ENCODE assay signal across 13 cellular contexts in genomic region chr2:218317232-218317630, GRCh38. TPM values are rescaled to one million over a fixed set of nuclear protein-coding genes. Genes with fewer than 3 reads are reported as not detected.
DNase-seq lines count a peak whose midpoint lies in the region; ATAC-seq and TF ChIP-seq lines count a peak whose summit lies in the region.
"Had no signal": no experiment of that assay in that cellular context is flagged by ENCODE, and none has a peak within 500 bp of the region (broad histone marks: within the 10 kb centered on the region; RNA-seq: fewer than 3 reads in every experiment).

No MANE protein-coding gene starts in this region.

- ATAC-seq in activated CD8-positive, alpha-beta T cell treated with anti-CD3 and anti-CD28 coated beads, Interleukin-2, amount 10 ng/mL, durations not matched to agents 7 days and 5 days = no peak
- no peak for ATAC-seq in naive thymus-derived CD8-positive, alpha-beta T cell

- peak overlapping the region; percentile 99 for H3K27ac Mint-ChIP-seq in T-helper 1 cell treated with Interleukin-12 subunit alpha and Interleukin-12 subunit beta and Interleukin-4 antibody, amounts not matched to agents 30 μg/mL and 1 μg/mL, for 36 hours
- peak overlapping the region; percentile 91 for H3K27ac Mint-ChIP-seq in activated CD8-positive, alpha-beta T cell treated with anti-CD3 and anti-CD28 coated beads, Interleukin-2, amount 10 ng/mL, durations not matched to agents 7 days and 5 days
- peak overlapping the region; percentile 94 to 99 (median 99) for H3K27ac Mint-ChIP-seq in naive thymus-derived CD8-positive, alpha-beta T cell
- H3K27ac Mint-ChIP-seq in progenitor cell of endocrine pancreas = no peak overlapping the region

- peaks cover 6% of the 10 kb centered on the region for H3K27me3 Mint-ChIP-seq in T-helper 1 cell treated with Interleukin-12 subunit alpha and Interleukin-12 subunit beta and Interleukin-4 antibody, amounts not matched to agents 30 μg/mL and 1 μg/mL, for 36 hours (ENCODE audit: low read depth)
- no peaks in the 10 kb centered on the region for H3K27me3 Mint-ChIP-seq in activated CD8-positive, alpha-beta T cell treated with anti-CD3 and anti-CD28 coated beads, Interleukin-2, amount 10 ng/mL, durations not matched to agents 7 days and 5 days (ENCODE audit: low read depth)
- H3K27me3 Mint-ChIP-seq in naive thymus-derived CD8-positive, alpha-beta T cell = peaks cover 0 to 1% (median 0%) of the 10 kb centered on the region in 5 donors
- H3K27me3 Mint-ChIP-seq in progenitor cell of endocrine pancreas = no peaks in the 10 kb centered on the region

- H3K36me3 Mint-ChIP-seq in T-helper 1 cell treated with Interleukin-12 subunit alpha and Interleukin-12 subunit beta and Interleukin-4 antibody, amounts not matched to agents 30 μg/mL and 1 μg/mL, for 36 hours (ENCODE audit: low read depth) = peaks cover 10% of the 10 kb centered on the region
- H3K36me3 Mint-ChIP-seq in activated CD8-positive, alpha-beta T cell treated with anti-CD3 and anti-CD28 coated beads, Interleukin-2, amount 10 ng/mL, durations not matched to agents 7 days and 5 days (ENCODE audit: low read depth) = no peaks in the 10 kb centered on the region
- H3K36me3 Mint-ChIP-seq in naive thymus-derived CD8-positive, alpha-beta T cell = peaks cover 0 to 3% (median 0%) of the 10 kb centered on the region in 3 donors
- no peaks in the 10 kb centered on the region for H3K36me3 Mint-ChIP-seq in progenitor cell of endocrine pancreas (ENCODE audit: insufficient read depth)

- H3K9me3 Mint-ChIP-seq in T-helper 1 cell treated with Interleukin-12 subunit alpha and Interleukin-12 subunit beta and Interleukin-4 antibody, amounts not matched to agents 30 μg/mL and 1 μg/mL, for 36 hours = no peaks in the 10 kb centered on the region
- H3K9me3 Mint-ChIP-seq in activated CD8-positive, alpha-beta T cell treated with anti-CD3 and anti-CD28 coated beads, Interleukin-2, amount 10 ng/mL, durations not matched to agents 7 days and 5 days (ENCODE audit: insufficient read depth) = no peaks in the 10 kb centered on the region
- H3K9me3 Mint-ChIP-seq in naive thymus-derived CD8-positive, alpha-beta T cell = no peaks in the 10 kb centered on the region
- H3K9me3 Mint-ChIP-seq in progenitor cell of endocrine pancreas (ENCODE audit: low read depth) = no peaks in the 10 kb centered on the region

- POLR2A ChIA-PET in activated CD8-positive, alpha-beta T cell treated with anti-CD3 and anti-CD28 coated beads, Interleukin-2, amount 10 ng/mL, durations not matched to agents 7 days and 5 days (lab: Charles Lee) = no interaction called here
- POLR2A ChIA-PET in naive thymus-derived CD8-positive, alpha-beta T cell (lab: Charles Lee) = interaction anchor here (0.6 to 3.3 kb wide), 7 partner anchors 9 to 1281 kb away, joined by 3 to 31 read pairs (median 7); partner anchors contain the start of gene TMBIM1

- CTCF ChIA-PET in activated CD8-positive, alpha-beta T cell treated with anti-CD3 and anti-CD28 coated beads, Interleukin-2, amount 10 ng/mL, durations not matched to agents 7 days and 5 days (lab: Charles Lee) = interaction anchor here (1.3 to 2.1 kb wide), 2 partner anchors 15 to 331 kb away, joined by 4 to 10 read pairs; no protein-coding TSS in a partner anchor

- TF ChIP-seq CTCF in progenitor cell of endocrine pancreas (IDR thresholded peaks at IDR 0.05; ENCODE audit: unreplicated experiment) = no peak

- DNase-seq in T-helper 1 cell (no peak), hepatic stellate cell (ENCODE audit: low spot score) (no peak), progenitor cell of endocrine pancreas (ENCODE audit: low spot score, unreplicated experiment) (no peak)
- no peak for DNase-seq in activated CD8-positive, alpha-beta T cell treated with anti-CD3 and anti-CD28 coated beads, Interleukin-2, amount 10 ng/mL, durations not matched to agents 7 days and 5 days
- no peak for DNase-seq in naive thymus-derived CD8-positive, alpha-beta T cell
- DNase-seq: amniotic stem cell, Caco-2, NCI-H187 treated with DMSO at 0.1 percent for 48 hours had no signal

- H3K4me1 Mint-ChIP-seq in T-helper 1 cell treated with Interleukin-12 subunit alpha and Interleukin-12 subunit beta and Interleukin-4 antibody, amounts not matched to agents 30 μg/mL and 1 μg/mL, for 36 hours (ENCODE audit: low read depth) = peaks cover 31% of the 10 kb centered on the region
- H3K4me1 Mint-ChIP-seq in activated CD8-positive, alpha-beta T cell treated with anti-CD3 and anti-CD28 coated beads, Interleukin-2, amount 10 ng/mL, durations not matched to agents 7 days and 5 days (ENCODE audit: low read depth) = peaks cover 31% of the 10 kb centered on the region
- peaks cover 36 to 65% (median 58%) of the 10 kb centered on the region in 4 donors for H3K4me1 Mint-ChIP-seq in naive thymus-derived CD8-positive, alpha-beta T cell
- H3K4me1 Mint-ChIP-seq in progenitor cell of endocrine pancreas (ENCODE audit: low read depth) = peaks cover 20% of the 10 kb centered on the region

- H3K4me3 Mint-ChIP-seq in T-helper 1 cell treated with Interleukin-12 subunit alpha and Interleukin-12 subunit beta and Interleukin-4 antibody, amounts not matched to agents 30 μg/mL and 1 μg/mL, for 36 hours = no peak overlapping the region
- peak overlapping the region; percentile 62 for H3K4me3 Mint-ChIP-seq in activated CD8-positive, alpha-beta T cell treated with anti-CD3 and anti-CD28 coated beads, Interleukin-2, amount 10 ng/mL, durations not matched to agents 7 days and 5 days
- peak overlapping the region; percentile 4 to 95 (median 84) for H3K4me3 Mint-ChIP-seq in naive thymus-derived CD8-positive, alpha-beta T cell
- H3K4me3 Mint-ChIP-seq in progenitor cell of endocrine pancreas (ENCODE audit: low read depth) = no peak overlapping the region

RNA-seq across cellular contexts. Expression of gene TMBIM1, which starts 24.9 kb away (rescaled TPM):
- 10 to 100 TPM; 52.9 to 58.9 TPM for total RNA-seq in activated CD8-positive, alpha-beta T cell treated with anti-CD3 and anti-CD28 coated beads, Interleukin-2, amount 10 ng/mL, durations not matched to agents 7 days and 5 days
- 100 to 1,000 TPM in 1 of 2 experiments, 10 to 100 TPM in 1; 95.1 to 100 TPM for total RNA-seq in naive thymus-derived CD8-positive, alpha-beta T cell
- polyA plus RNA-seq in naive thymus-derived CD8-positive, alpha-beta T cell = 100 to 1,000 TPM in 1 of 3 donors, 10 to 100 TPM in 2; 75.8 to 114 (median 80.3) TPM
- total RNA-seq in progenitor cell of endocrine pancreas = 131 and 137 TPM in 2 replicates

RNA-seq across cellular contexts. Expression of gene CATIP, which starts 39.4 kb away (rescaled TPM):
- not detected for total RNA-seq in activated CD8-positive, alpha-beta T cell treated with anti-CD3 and anti-CD28 coated beads, Interleukin-2, amount 10 ng/mL, durations not matched to agents 7 days and 5 days
- not detected for total RNA-seq in naive thymus-derived CD8-positive, alpha-beta T cell
- polyA plus RNA-seq in naive thymus-derived CD8-positive, alpha-beta T cell = not detected
- 3.3 and 3.8 TPM in 2 replicates for total RNA-seq in progenitor cell of endocrine pancreas
- total RNA-seq: lung microvascular endothelial cell, osteoblast, RPMI7951, thoracic aorta had no signal

RNA-seq across cellular contexts. Expression of gene PNKD, which starts 46.9 kb away (rescaled TPM):
- 10 to 100 TPM; 36.7 to 37.6 TPM for total RNA-seq in activated CD8-positive, alpha-beta T cell treated with anti-CD3 and anti-CD28 coated beads, Interleukin-2, amount 10 ng/mL, durations not matched to agents 7 days and 5 days
- total RNA-seq in naive thymus-derived CD8-positive, alpha-beta T cell = 10 to 100 TPM; 33.6 to 40.5 TPM
- 100 to 1,000 TPM; 108 to 119 (median 109) TPM for polyA plus RNA-seq in naive thymus-derived CD8-positive, alpha-beta T cell
- total RNA-seq in progenitor cell of endocrine pancreas = 54.3 and 54.5 TPM in 2 replicates

RNA-seq across cellular contexts. Expression of gene AAMP, which starts 47.3 kb away (rescaled TPM):
- 10 to 100 TPM; 52.6 to 56.2 TPM for total RNA-seq in activated CD8-positive, alpha-beta T cell treated with anti-CD3 and anti-CD28 coated beads, Interleukin-2, amount 10 ng/mL, durations not matched to agents 7 days and 5 days
- 10 to 100 TPM; 57.0 to 61.6 TPM for total RNA-seq in naive thymus-derived CD8-positive, alpha-beta T cell
- 10 to 100 TPM; 77.0 to 93.6 (median 89.7) TPM for polyA plus RNA-seq in naive thymus-derived CD8-positive, alpha-beta T cell
- total RNA-seq in progenitor cell of endocrine pancreas = 79.2 and 85.2 TPM in 2 replicates

RNA-seq across cellular contexts. Expression of gene GPBAR1, which starts 56.4 kb away (rescaled TPM):
- total RNA-seq in activated CD8-positive, alpha-beta T cell treated with anti-CD3 and anti-CD28 coated beads, Interleukin-2, amount 10 ng/mL, durations not matched to agents 7 days and 5 days = under 1 TPM; 0.97 TPM
- total RNA-seq in naive thymus-derived CD8-positive, alpha-beta T cell = 1 to 10 TPM; 1.1 to 1.4 TPM
- under 1 TPM; 0.14 to 0.41 (median 0.28) TPM for polyA plus RNA-seq in naive thymus-derived CD8-positive, alpha-beta T cell
- 9.1 and 9.7 TPM in 2 replicates for total RNA-seq in progenitor cell of endocrine pancreas

Comparison
In these comparisons a context has a peak if more than half of its experiments do, and no peak if none do; other contexts are left out.
1. H3K4me3 Mint-ChIP-seq: peak in activated CD8-positive, alpha-beta T cell treated with anti-CD3 and anti-CD28 coated beads, Interleukin-2, amount 10 ng/mL, durations not matched to agents 7 days and 5 days (single experiment) and naive thymus-derived CD8-positive, alpha-beta T cell (10 of 10); none in T-helper 1 cell treated with Interleukin-12 subunit alpha and Interleukin-12 subunit beta and Interleukin-4 antibody, amounts not matched to agents 30 μg/mL and 1 μg/mL, for 36 hours (single experiment) and progenitor cell of endocrine pancreas (single experiment).